In genomic region chr12:133130038-133130807, GRCh38 we compare ENCODE assay signal across 8 cellular contexts. TPM values are rescaled to one million over a fixed set of nuclear protein-coding genes. Genes with fewer than 3 reads are reported as not detected.
DNase-seq lines count a peak whose midpoint lies in the region; ATAC-seq lines count a peak whose summit lies in the region.

Gene ZNF10 (plus strand): TSS chr12:133130627. CDS start chr12:133144493, 13,866 bp downstream.
Gene ZNF891 (minus strand): TSS chr12:133130274. CDS start chr12:133121918, 8,356 bp downstream.

- H3K27me3 ChIP-seq in CD4-positive, CD25-positive, alpha-beta regulatory T cell (ENCODE audit: control insufficient read depth, insufficient read depth, low read length), result no peaks in the 10 kb centered on the region

- no peaks in the 10 kb centered on the region for H3K27me3 Mint-ChIP-seq in CD4-positive, CD25-positive, alpha-beta regulatory T cell

- peak within 1 kb of the TSS; percentile 99 for H3K27ac ChIP-seq in CD4-positive, CD25-positive, alpha-beta regulatory T cell (ENCODE audit: insufficient read depth, low read length, poor library complexity, severe bottlenecking)

- peaks cover 0 to 36% (median 16%) of the 10 kb centered on the region in 4 donors for H3K4me1 Mint-ChIP-seq in CD4-positive, CD25-positive, alpha-beta regulatory T cell

- peaks cover 8 to 65% (median 28%) of the 10 kb centered on the region in 7 donors for H3K9me3 Mint-ChIP-seq in CD4-positive, CD25-positive, alpha-beta regulatory T cell

- peak; percentile 87 to 98 (median 97) for DNase-seq in CD4-positive, CD25-positive, alpha-beta regulatory T cell
- DNase-seq in NCI-H82 (lab: John Stamatoyannopoulos, UW) (peak; percentile 97), lung microvascular endothelial cell (ENCODE audit: low read depth in 2 of 2) (peak; percentile 99)
- peak; percentile 88 to 96 for DNase-seq in activated CD8-positive, alpha-beta memory T cell treated with anti-CD3 and anti-CD28 coated beads for 1 hour (ENCODE audit: extremely low read depth in 1 of 2, low read depth in 1 of 2)
- DNase-seq in effector CD4-positive, alpha-beta T cell, result peak; percentile 93
- DNase-seq in stimulated activated CD4-positive, alpha-beta T cell treated with anti-CD3 and anti-CD28 coated beads, TNF-alpha, amount 100 ng/mL, for 4 hours (ENCODE audit: low read depth in 3 of 3), result peak; percentile 94 to 96 (median 95)

- H3K36me3 Mint-ChIP-seq in CD4-positive, CD25-positive, alpha-beta regulatory T cell, result peaks cover 48% of the 10 kb centered on the region

- H3K4me3 ChIP-seq in CD4-positive, CD25-positive, alpha-beta regulatory T cell (ENCODE audit: low read depth, low read length), result peak within 1 kb of the TSS; percentile 89

- peaks cover 15% of the 10 kb centered on the region for H3K4me1 ChIP-seq in CD4-positive, CD25-positive, alpha-beta regulatory T cell (ENCODE audit: control insufficient read depth, insufficient read depth, low read length, poor library complexity, severe bottlenecking)

- peak within 1 kb of the TSS; percentile 92 to 96 (median 95) for H3K4me3 Mint-ChIP-seq in CD4-positive, CD25-positive, alpha-beta regulatory T cell

- ATAC-seq in CD4-positive, CD25-positive, alpha-beta regulatory T cell (ENCODE audit: low read depth in 2 of 2), result peak; percentile 88 to 90
- peak; percentile 93 for ATAC-seq in GM19397 (IDR thresholded peaks at IDR 0.05; ENCODE audit: unreplicated experiment)
- ATAC-seq in HG03571 (IDR thresholded peaks at IDR 0.05; ENCODE audit: unreplicated experiment), result peak; percentile 87

- H3K36me3 ChIP-seq in CD4-positive, CD25-positive, alpha-beta regulatory T cell (ENCODE audit: control insufficient read depth, insufficient read depth, low read length), result peaks cover 28% of the 10 kb centered on the region

- H3K9me3 ChIP-seq in CD4-positive, CD25-positive, alpha-beta regulatory T cell (ENCODE audit: control insufficient read depth in 2 of 2, low read length in 2 of 2), result peaks cover 45 to 92% of the 10 kb centered on the region in 2 experiments

- peak within 1 kb of the TSS; percentile 98 to 99 (median 99) for H3K27ac Mint-ChIP-seq in CD4-positive, CD25-positive, alpha-beta regulatory T cell

RNA-seq across cellular contexts. Expression of gene ZNF10, which starts in this region (rescaled TPM):
- 24.2 TPM for total RNA-seq in CD4-positive, CD25-positive, alpha-beta regulatory T cell
- 10 to 100 TPM in 2 of 4 donors, 1 to 10 TPM in 2; 4.8 to 15.0 (median 10.9) TPM for polyA plus RNA-seq in CD4-positive, CD25-positive, alpha-beta regulatory T cell
- total RNA-seq in lung microvascular endothelial cell, result 4.8 and 8.5 TPM in 2 replicates

RNA-seq across cellular contexts. Expression of gene ZNF891, which starts in this region (rescaled TPM):
- 3.0 TPM for total RNA-seq in CD4-positive, CD25-positive, alpha-beta regulatory T cell
- under 1 TPM; 0.29 to 0.75 (median 0.48) TPM for polyA plus RNA-seq in CD4-positive, CD25-positive, alpha-beta regulatory T cell
- 0.22 and 0.60 TPM in 2 replicates for total RNA-seq in lung microvascular endothelial cell

Comparison
In these comparisons a context has a peak if more than half of its experiments do, and no peak if none do; other contexts are left out.
1. Peak in every context shown above with its lines: DNase-seq, ATAC-seq, H3K4me3 ChIP-seq and H3K27ac ChIP-seq.